Comparison of ENCODE assay signal across 8 cellular contexts in genomic region chr3:155232605-155233004, GRCh38.
DNase-seq lines count a peak whose midpoint lies in the region; ATAC-seq and TF ChIP-seq lines count a peak whose summit lies in the region.
"Had no signal": no experiment of that assay in that cellular context is flagged by ENCODE, and none has a peak within 500 bp of the region (broad histone marks: within the 10 kb centered on the region; RNA-seq: fewer than 3 reads in every experiment).

No MANE protein-coding gene starts in this region.

- H3K27ac Mint-ChIP-seq in WTC11: no peak overlapping the region
- H3K27ac Mint-ChIP-seq: activated naive CD8-positive, alpha-beta T cell treated with anti-CD3 and anti-CD28 coated beads, Interleukin-2, amount 10 ng/mL, durations not matched to agents 7 days and 5 days had no signal

- no peak for TF ChIP-seq CTCF in tibial artery (IDR thresholded peaks at IDR 0.05)
- no peak for TF ChIP-seq CTCF in WTC11 (IDR thresholded peaks at IDR 0.05)

- H3K9me3 ChIP-seq in tibial artery: no peaks in the 10 kb centered on the region

- CTCF ChIA-PET in WTC11 (lab: Charles Lee): interaction anchor here (1.3 kb wide), 1 partner anchor 778 kb away, joined by 3 read pairs; no protein-coding TSS in a partner anchor

- no peak overlapping the region for H3K4me3 ChIP-seq in tibial artery

- no peaks in the 10 kb centered on the region for H3K36me3 ChIP-seq in tibial artery

- peak; percentile 37 for ATAC-seq in HG02610 (IDR thresholded peaks at IDR 0.05; ENCODE audit: unreplicated experiment)
- ATAC-seq in WTC11: no peak
- no peak for ATAC-seq in HG03571 (IDR thresholded peaks at IDR 0.05; ENCODE audit: unreplicated experiment)
- no peak for ATAC-seq in HG02798 (IDR thresholded peaks at IDR 0.05; ENCODE audit: poor library complexity, unreplicated experiment)

- H3K4me1 ChIP-seq in tibial artery: peaks cover 0 to 27% (median 12%) of the 10 kb centered on the region in 4 donors

- H3K4me1 Mint-ChIP-seq in WTC11: no peaks in the 10 kb centered on the region
- H3K4me1 Mint-ChIP-seq: activated naive CD8-positive, alpha-beta T cell treated with anti-CD3 and anti-CD28 coated beads, Interleukin-2, amount 10 ng/mL, durations not matched to agents 7 days and 5 days had no signal

- no peaks in the 10 kb centered on the region for H3K27me3 Mint-ChIP-seq in WTC11 (ENCODE audit: low read depth)

- H3K27ac ChIP-seq in tibial artery: peak overlapping the region; percentile 63 to 77

- peaks cover 7% of the 10 kb centered on the region; the same call in 1 of the 2 replicates for H3K36me3 Mint-ChIP-seq in WTC11
- H3K36me3 Mint-ChIP-seq: activated naive CD8-positive, alpha-beta T cell treated with anti-CD3 and anti-CD28 coated beads, Interleukin-2, amount 10 ng/mL, durations not matched to agents 7 days and 5 days had no signal

- H3K27me3 ChIP-seq in tibial artery: no peaks in the 10 kb centered on the region

- POLR2A ChIA-PET in WTC11 (lab: Charles Lee): no interaction called here

- DNase-seq in amniotic epithelial cell (ENCODE audit: low read depth) (peak; percentile 82), iPS-NIHi11 (ENCODE audit: low spot score) (peak; percentile 8), tibial artery (peak; percentile 84 to 86), WTC11 (ENCODE audit: low spot score) (no peak)
- DNase-seq: activated naive CD8-positive, alpha-beta T cell treated with anti-CD3 and anti-CD28 coated beads, Interleukin-2, amount 10 ng/mL, durations not matched to agents 7 days and 5 days had no signal

- peaks cover 28% of the 10 kb centered on the region for H3K9me3 Mint-ChIP-seq in WTC11
- H3K9me3 Mint-ChIP-seq: activated naive CD8-positive, alpha-beta T cell treated with anti-CD3 and anti-CD28 coated beads, Interleukin-2, amount 10 ng/mL, durations not matched to agents 7 days and 5 days had no signal

- H3K4me3 Mint-ChIP-seq in WTC11: no peak overlapping the region
- H3K4me3 Mint-ChIP-seq: activated naive CD8-positive, alpha-beta T cell treated with anti-CD3 and anti-CD28 coated beads, Interleukin-2, amount 10 ng/mL, durations not matched to agents 7 days and 5 days had no signal

- intact Hi-C loops in tibial artery (cut with DNase I; ENCODE audit: low total_unique reads): no loop called here

TF ChIP-seq in WTC11, 78 proteins besides CTCF, POLR2A, EP300 and RAD21 (continues in another document):
- TF ChIP-seq TCF7 (CRISPR knock-in tag; IDR thresholded peaks at IDR 0.05; ENCODE audit: low read depth) (no peak), ARID4B (CRISPR knock-in tag; IDR thresholded peaks at IDR 0.05; ENCODE audit: borderline replicate concordance) (no peak), AR (CRISPR knock-in tag; IDR thresholded peaks at IDR 0.05) (no peak), MLX (CRISPR knock-in tag; IDR thresholded peaks at IDR 0.05) (no peak), ZNF317 (CRISPR knock-in tag; IDR thresholded peaks at IDR 0.05; ENCODE audit: borderline replicate concordance, low read depth) (no peak), FOXP1 (CRISPR knock-in tag; IDR thresholded peaks at IDR 0.05; ENCODE audit: borderline replicate concordance) (no peak), E2F1 (CRISPR knock-in tag; IDR thresholded peaks at IDR 0.05) (no peak), E2F5 (CRISPR knock-in tag; IDR thresholded peaks at IDR 0.05) (no peak), ZNF512 (CRISPR knock-in tag; IDR thresholded peaks at IDR 0.05; ENCODE audit: borderline replicate concordance) (no peak)
